Comparison of ENCODE assay signal across 13 cellular contexts in the genomic region with DNA sequence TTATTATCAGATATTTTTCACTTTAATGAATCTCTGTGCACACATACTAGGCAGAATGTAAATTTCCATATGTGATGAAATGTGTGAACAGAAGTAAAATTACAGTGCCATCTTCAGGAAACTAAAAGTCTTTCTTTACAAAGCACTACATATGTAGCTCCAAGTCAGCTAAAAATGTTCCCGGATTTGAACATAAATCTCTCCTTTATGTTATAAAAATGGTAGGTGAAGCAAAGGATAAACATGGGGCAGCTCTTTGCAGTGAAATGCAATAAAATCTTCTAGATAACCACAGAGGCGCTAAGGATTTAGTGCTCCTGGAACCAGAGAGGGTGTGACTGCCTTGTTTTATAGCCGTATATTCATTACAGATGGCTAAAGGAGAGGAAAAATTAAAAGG.
A peak's percentile ranks its signal among the peaks of the same experiment; 100 is the strongest.
DNase-seq lines count a peak whose midpoint lies in the region; ATAC-seq, FAIRE-seq and TF ChIP-seq lines count a peak whose summit lies in the region.
"Had no signal": no experiment of that assay in that cellular context is flagged by ENCODE, and none has a peak within 500 bp of the region (broad histone marks: within the 10 kb centered on the region; RNA-seq: fewer than 3 reads in every experiment).

No MANE protein-coding gene starts in this region.

- no peaks in the 10 kb centered on the region for H3K79me2 ChIP-seq in HCT116 (ENCODE audit: insufficient read depth, low read length)

- H3K9ac ChIP-seq in HCT116 (ENCODE audit: low read length) = no peak overlapping the region

- H3K27me3 ChIP-seq in HCT116 (ENCODE audit: insufficient read depth, low read length) = peaks cover 4% of the 10 kb centered on the region; the same call in 1 of the 2 replicates
- H3K27me3 ChIP-seq: body of pancreas, neutrophil had no signal

- intact Hi-C loops in HCT116 (cut with micrococcal nuclease) = loop anchor here (5.0 kb wide), 1 partner anchor 228 kb away; no protein-coding TSS in a partner anchor
- intact Hi-C loops in left cardiac atrium (cut with DNase I) = no loop called here

- H2AFZ ChIP-seq in HCT116 (ENCODE audit: low read depth, low read length, poor library complexity, severe bottlenecking) = no peak overlapping the region

- TF ChIP-seq CTCF in HCT116 (IDR thresholded peaks at IDR 0.05 in 2 of 3, conservative IDR thresholded peaks at IDR 0.05 in 1 of 3; ENCODE audit: borderline replicate concordance in 1 of 3, insufficient read depth in 1 of 3, low read depth in 2 of 3, low read length in 2 of 3) (0 out of 6 replicates have a peak, but pooled peaks of 2 of the 3 experiments have one; percentile 8 to 17), osteocyte (IDR thresholded peaks at IDR 0.05) (peak; percentile 24)

- no peak overlapping the region for H3K27ac ChIP-seq in HCT116 (ENCODE audit: low read depth, low read length)
- H3K27ac ChIP-seq: body of pancreas, lower lobe of right lung, neutrophil had no signal

- H4K20me1 ChIP-seq in HCT116 (ENCODE audit: insufficient read depth) = no peaks in the 10 kb centered on the region

- no peaks in the 10 kb centered on the region for H3K9me2 ChIP-seq in HCT116 (ENCODE audit: insufficient read depth)

- no peaks in the 10 kb centered on the region for H3K4me1 ChIP-seq in HCT116 (ENCODE audit: control insufficient read depth in 1 of 2, insufficient read depth in 2 of 2, low read length in 2 of 2)
- H3K4me1 ChIP-seq: lower lobe of right lung had no signal

- H3K27me3 Mint-ChIP-seq in osteocyte (ENCODE audit: unreplicated experiment) = peaks cover 12% of the 10 kb centered on the region

- no TSS peak for BruUV-seq in HCT116 (replicated peaks; lab: Mats Ljungman, UMichigan)

- no peak overlapping the region for H3K27ac Mint-ChIP-seq in osteocyte (ENCODE audit: unreplicated experiment)
- H3K27ac Mint-ChIP-seq: activated CD8-positive, alpha-beta T cell treated with anti-CD3 and anti-CD28 coated beads, Interleukin-2, amount 10 ng/mL, durations not matched to agents 7 days and 5 days had no signal

- no peak overlapping the region for H3K4me3 Mint-ChIP-seq in osteocyte (ENCODE audit: unreplicated experiment)
- H3K4me3 Mint-ChIP-seq: activated CD8-positive, alpha-beta T cell treated with anti-CD3 and anti-CD28 coated beads, Interleukin-2, amount 10 ng/mL, durations not matched to agents 7 days and 5 days had no signal

- RAD21 ChIA-PET in HCT116 (lab: Charles Lee; ENCODE audit: low non-redundant PET in 1 of 2, low total read pairs in 2 of 2, uncharacterized antibody in 2 of 2, unreplicated experiment in 2 of 2) = interaction anchor here (0.6 to 1.9 kb wide), 2 partner anchors 15 to 220 kb away, joined by 3 to 9 read pairs; no protein-coding TSS in a partner anchor

- ATAC-seq in HCT116 = no peak
- no peak for ATAC-seq in left cardiac atrium
- ATAC-seq: activated CD8-positive, alpha-beta T cell treated with anti-CD3 and anti-CD28 coated beads, Interleukin-2, amount 10 ng/mL, durations not matched to agents 7 days and 5 days; body of pancreas; lower lobe of right lung had no signal

- no peak for DNase-seq in HCT116 (ENCODE audit: low read depth, low spot score)
- peak; percentile 23 for DNase-seq in NCI-H526 treated with DMSO at 0.1 percent for 48 hours (lab: John Stamatoyannopoulos, UW)
- DNase-seq in osteocyte (ENCODE audit: extremely low spot score, unreplicated experiment) = no peak
- DNase-seq in effector CD4-positive, alpha-beta T cell = no peak
- no peak for DNase-seq in left cardiac atrium
- DNase-seq in iPS-NIHi11 (ENCODE audit: low spot score) = no peak
- DNase-seq: activated CD8-positive, alpha-beta T cell treated with anti-CD3 and anti-CD28 coated beads, Interleukin-2, amount 10 ng/mL, durations not matched to agents 7 days and 5 days; activated gamma-delta T cell; body of pancreas; lower lobe of right lung; NCI-H2107 had no signal

- no peak overlapping the region for H3K4me3 ChIP-seq in HCT116 (replicated peaks in 1 of 2; ENCODE audit: low read depth in 1 of 2, low read length in 2 of 2)
- H3K4me3 ChIP-seq: body of pancreas, lower lobe of right lung had no signal

- peaks cover 3% of the 10 kb centered on the region for H3K4me1 Mint-ChIP-seq in osteocyte (ENCODE audit: unreplicated experiment)

- no peaks in the 10 kb centered on the region for H3K9me3 Mint-ChIP-seq in osteocyte (ENCODE audit: unreplicated experiment)

- no peaks in the 10 kb centered on the region for H3K36me3 ChIP-seq in HCT116 (ENCODE audit: control insufficient read depth in 1 of 2, insufficient read depth in 2 of 2, low read length in 2 of 2)
- H3K36me3 ChIP-seq: lower lobe of right lung, neutrophil had no signal

- CTCF ChIA-PET in HCT116 (lab: Charles Lee) = interaction anchor here (0.6 to 2.3 kb wide), 3 partner anchors 219 to 223 kb away, joined by 3 to 21 read pairs (median 5); no protein-coding TSS in a partner anchor

- POLR2A ChIA-PET in HCT116 (lab: Charles Lee) = interaction anchor here (1.0 kb wide), 1 partner anchor 221 kb away, joined by 3 read pairs; no protein-coding TSS in a partner anchor

- FAIRE-seq in endometrium (lab: Jason Lieb, UNC) = peak; percentile 33

- H3K4me2 ChIP-seq in HCT116 (ENCODE audit: low read length) = no peak overlapping the region

- no peaks in the 10 kb centered on the region for H3K36me3 Mint-ChIP-seq in osteocyte (ENCODE audit: unreplicated experiment)

- H3K9me3 ChIP-seq in HCT116 (ENCODE audit: control insufficient read depth in 1 of 2, insufficient read depth in 1 of 2, low read depth in 1 of 2, low read length in 2 of 2) = no peaks in the 10 kb centered on the region
- H3K9me3 ChIP-seq: body of pancreas, lower lobe of right lung, neutrophil had no signal

- TF ChIP-seq POLR2A in HCT116 (IDR thresholded peaks at IDR 0.05; ENCODE audit: borderline replicate concordance, extremely low read depth, insufficient read depth, insufficient read length) = no peak

- TF ChIP-seq RAD21 in HCT116 (IDR thresholded peaks at IDR 0.05; ENCODE audit: low read depth) = peak; percentile 45

TF ChIP-seq in HCT116, 20 proteins besides CTCF, POLR2A, EP300 and RAD21:
- TF ChIP-seq ZFX (IDR thresholded peaks at IDR 0.05) (no peak), SP1 (IDR thresholded peaks at IDR 0.05; ENCODE audit: low read depth) (no peak), EGR1 (IDR thresholded peaks at IDR 0.05; ENCODE audit: low read depth) (no peak), SIN3A (IDR thresholded peaks at IDR 0.05; ENCODE audit: low read depth) (no peak), ELF1 (IDR thresholded peaks at IDR 0.05; ENCODE audit: borderline replicate concordance, low read depth) (no peak), TCF7L2 (IDR thresholded peaks at IDR 0.05; ENCODE audit: borderline replicate concordance, extremely low read depth, insufficient read depth, insufficient read length) (no peak), EZH2 (IDR thresholded peaks at IDR 0.05) (no peak), CEBPB (IDR thresholded peaks at IDR 0.05; ENCODE audit: low read depth) (no peak), ZNF274 (IDR thresholded peaks at IDR 0.05; ENCODE audit: low read depth, low read length) (no peak), JUND (IDR thresholded peaks at IDR 0.05) (no peak)
- TF ChIP-seq, protein P1, sequence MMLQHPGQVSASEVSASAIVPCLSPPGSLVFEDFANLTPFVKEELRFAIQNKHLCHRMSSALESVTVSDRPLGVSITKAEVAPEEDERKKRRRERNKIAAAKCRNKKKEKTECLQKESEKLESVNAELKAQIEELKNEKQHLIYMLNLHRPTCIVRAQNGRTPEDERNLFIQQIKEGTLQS (IDR thresholded peaks at IDR 0.05) = no peak
- TF ChIP-seq, protein P2, sequence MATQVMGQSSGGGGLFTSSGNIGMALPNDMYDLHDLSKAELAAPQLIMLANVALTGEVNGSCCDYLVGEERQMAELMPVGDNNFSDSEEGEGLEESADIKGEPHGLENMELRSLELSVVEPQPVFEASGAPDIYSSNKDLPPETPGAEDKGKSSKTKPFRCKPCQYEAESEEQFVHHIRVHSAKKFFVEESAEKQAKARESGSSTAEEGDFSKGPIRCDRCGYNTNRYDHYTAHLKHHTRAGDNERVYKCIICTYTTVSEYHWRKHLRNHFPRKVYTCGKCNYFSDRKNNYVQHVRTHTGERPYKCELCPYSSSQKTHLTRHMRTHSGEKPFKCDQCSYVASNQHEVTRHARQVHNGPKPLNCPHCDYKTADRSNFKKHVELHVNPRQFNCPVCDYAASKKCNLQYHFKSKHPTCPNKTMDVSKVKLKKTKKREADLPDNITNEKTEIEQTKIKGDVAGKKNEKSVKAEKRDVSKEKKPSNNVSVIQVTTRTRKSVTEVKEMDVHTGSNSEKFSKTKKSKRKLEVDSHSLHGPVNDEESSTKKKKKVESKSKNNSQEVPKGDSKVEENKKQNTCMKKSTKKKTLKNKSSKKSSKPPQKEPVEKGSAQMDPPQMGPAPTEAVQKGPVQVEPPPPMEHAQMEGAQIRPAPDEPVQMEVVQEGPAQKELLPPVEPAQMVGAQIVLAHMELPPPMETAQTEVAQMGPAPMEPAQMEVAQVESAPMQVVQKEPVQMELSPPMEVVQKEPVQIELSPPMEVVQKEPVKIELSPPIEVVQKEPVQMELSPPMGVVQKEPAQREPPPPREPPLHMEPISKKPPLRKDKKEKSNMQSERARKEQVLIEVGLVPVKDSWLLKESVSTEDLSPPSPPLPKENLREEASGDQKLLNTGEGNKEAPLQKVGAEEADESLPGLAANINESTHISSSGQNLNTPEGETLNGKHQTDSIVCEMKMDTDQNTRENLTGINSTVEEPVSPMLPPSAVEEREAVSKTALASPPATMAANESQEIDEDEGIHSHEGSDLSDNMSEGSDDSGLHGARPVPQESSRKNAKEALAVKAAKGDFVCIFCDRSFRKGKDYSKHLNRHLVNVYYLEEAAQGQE (IDR thresholded peaks at IDR 0.05; ENCODE audit: low read depth) = no peak
- TF ChIP-seq, protein P3, sequence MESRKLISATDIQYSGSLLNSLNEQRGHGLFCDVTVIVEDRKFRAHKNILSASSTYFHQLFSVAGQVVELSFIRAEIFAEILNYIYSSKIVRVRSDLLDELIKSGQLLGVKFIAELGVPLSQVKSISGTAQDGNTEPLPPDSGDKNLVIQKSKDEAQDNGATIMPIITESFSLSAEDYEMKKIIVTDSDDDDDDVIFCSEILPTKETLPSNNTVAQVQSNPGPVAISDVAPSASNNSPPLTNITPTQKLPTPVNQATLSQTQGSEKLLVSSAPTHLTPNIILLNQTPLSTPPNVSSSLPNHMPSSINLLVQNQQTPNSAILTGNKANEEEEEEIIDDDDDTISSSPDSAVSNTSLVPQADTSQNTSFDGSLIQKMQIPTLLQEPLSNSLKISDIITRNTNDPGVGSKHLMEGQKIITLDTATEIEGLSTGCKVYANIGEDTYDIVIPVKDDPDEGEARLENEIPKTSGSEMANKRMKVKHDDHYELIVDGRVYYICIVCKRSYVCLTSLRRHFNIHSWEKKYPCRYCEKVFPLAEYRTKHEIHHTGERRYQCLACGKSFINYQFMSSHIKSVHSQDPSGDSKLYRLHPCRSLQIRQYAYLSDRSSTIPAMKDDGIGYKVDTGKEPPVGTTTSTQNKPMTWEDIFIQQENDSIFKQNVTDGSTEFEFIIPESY (IDR thresholded peaks at IDR 0.05; ENCODE audit: extremely low read depth, insufficient replicate concordance, low read length) = no peak
TF ChIP-seq in HCT116: peak in this region for 0.
